1 cellular context compared by ENCODE assay signal in the genomic region with DNA sequence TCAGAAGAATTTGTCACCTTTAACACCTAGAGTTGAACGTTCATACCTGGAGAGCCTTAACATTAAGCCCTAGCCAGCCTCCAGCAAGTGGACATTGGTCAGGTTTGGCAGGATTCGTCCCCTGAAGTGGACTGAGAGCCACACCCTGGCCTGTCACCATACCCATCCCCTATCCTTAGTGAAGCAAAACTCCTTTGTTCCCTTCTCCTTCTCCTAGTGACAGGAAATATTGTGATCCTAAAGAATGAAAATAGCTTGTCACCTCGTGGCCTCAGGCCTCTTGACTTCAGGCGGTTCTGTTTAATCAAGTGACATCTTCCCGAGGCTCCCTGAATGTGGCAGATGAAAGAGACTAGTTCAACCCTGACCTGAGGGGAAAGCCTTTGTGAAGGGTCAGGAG.
TF ChIP-seq lines count a peak whose summit lies in the region.

No MANE protein-coding gene starts in this region.

TF ChIP-seq in HepG2, 621 proteins besides CTCF, POLR2A, EP300 and RAD21 (continued from another document):
- no peak for TF ChIP-seq FUBP1 (CRISPR knock-in tag; IDR thresholded peaks at IDR 0.05; ENCODE audit: borderline replicate concordance)
- no peak for TF ChIP-seq NKX3-1 (CRISPR knock-in tag; IDR thresholded peaks at IDR 0.05)
- TF ChIP-seq ZNF713 (CRISPR knock-in tag; IDR thresholded peaks at IDR 0.05): no peak
- no peak for TF ChIP-seq TEAD2 (CRISPR knock-in tag; IDR thresholded peaks at IDR 0.05)
- TF ChIP-seq ZMYM3 (CRISPR knock-in tag; IDR thresholded peaks at IDR 0.05): no peak
- TF ChIP-seq SOX13 (IDR thresholded peaks at IDR 0.05): no peak
- peak in 1 of 2 experiments; percentile 49; a peak in 1 of 4 replicates for TF ChIP-seq SOX13 (CRISPR knock-in tag; conservative IDR thresholded peaks at IDR 0.05 in 1 of 2, IDR thresholded peaks at IDR 0.05 in 1 of 2)
- no peak for TF ChIP-seq MIER2 (CRISPR knock-in tag; IDR thresholded peaks at IDR 0.05)
- no peak for TF ChIP-seq LCORL (IDR thresholded peaks at IDR 0.05)
- no peak for TF ChIP-seq LCORL (CRISPR knock-in tag; IDR thresholded peaks at IDR 0.05)
- TF ChIP-seq NR2F6 (IDR thresholded peaks at IDR 0.05): 0 out of 2 replicates have a peak, but pooled peaks have one; percentile 15
- no peak for TF ChIP-seq NR2F6 (CRISPR knock-in tag; IDR thresholded peaks at IDR 0.05)
- TF ChIP-seq REPIN1 (CRISPR knock-in tag; IDR thresholded peaks at IDR 0.05; ENCODE audit: borderline replicate concordance, low read depth): no peak
- no peak for TF ChIP-seq RBM39 (IDR thresholded peaks at IDR 0.05; ENCODE audit: low read depth, low read length, poor library complexity, severe bottlenecking)
- no peak for TF ChIP-seq CENPBD1 (CRISPR knock-in tag; IDR thresholded peaks at IDR 0.05; ENCODE audit: borderline replicate concordance, low read depth)
